14 cellular contexts compared by ENCODE assay signal in the genomic region with DNA sequence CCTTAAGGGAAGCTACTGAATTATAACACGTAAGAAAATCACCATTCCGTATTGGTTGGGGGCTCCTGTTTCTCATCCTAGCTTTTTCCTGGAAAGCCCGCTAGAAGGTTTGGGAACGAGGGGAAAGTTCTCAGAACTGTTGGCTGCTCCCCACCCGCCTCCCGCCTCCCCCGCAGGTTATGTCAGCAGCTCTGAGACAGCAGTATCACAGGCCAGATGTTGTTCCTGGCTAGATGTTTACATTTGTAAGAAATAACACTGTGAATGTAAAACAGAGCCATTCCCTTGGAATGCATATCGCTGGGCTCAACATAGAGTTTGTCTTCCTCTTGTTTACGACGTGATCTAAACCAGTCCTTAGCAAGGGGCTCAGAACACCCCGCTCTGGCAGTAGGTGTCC. TPM values are rescaled to one million over a fixed set of nuclear protein-coding genes. Genes with fewer than 3 reads are reported as not detected.
DNase-seq lines count a peak whose midpoint lies in the region; ATAC-seq and TF ChIP-seq lines count a peak whose summit lies in the region.
"Had no signal": no experiment of that assay in that cellular context is flagged by ENCODE, and none has a peak within 500 bp of the region (broad histone marks: within the 10 kb centered on the region; RNA-seq: fewer than 3 reads in every experiment).

No MANE protein-coding gene starts in this region.

- peaks cover 26% of the 10 kb centered on the region for H3K4me1 Mint-ChIP-seq in stimulated activated effector memory CD8-positive, alpha-beta T cell treated with anti-CD3 and anti-CD28 coated beads, Interleukin-12 subunit alpha, Interleukin-12 subunit beta, amount 100 ng/mL, for 72 hours

- H3K4me2 ChIP-seq in hepatocyte, result peak overlapping the region; percentile 59

- no peak overlapping the region for H3K27ac ChIP-seq in brain microvascular endothelial cell
- H3K27ac ChIP-seq in hepatocyte, result peak overlapping the region; percentile 71
- H3K27ac ChIP-seq: C4-2B, lower lobe of right lung had no signal

- H3K27ac Mint-ChIP-seq in stimulated activated effector memory CD8-positive, alpha-beta T cell treated with anti-CD3 and anti-CD28 coated beads, Interleukin-12 subunit alpha, Interleukin-12 subunit beta, amount 100 ng/mL, for 72 hours, result peak overlapping the region; percentile 70
- H3K27ac Mint-ChIP-seq: activated naive CD8-positive, alpha-beta T cell treated with anti-CD3 and anti-CD28 coated beads, Interleukin-2, amount 10 ng/mL, durations not matched to agents 7 days and 5 days had no signal

- DNase-seq in GM03348 (ENCODE audit: low spot score) (peak; percentile 70), brain microvascular endothelial cell (peak; percentile 40), hepatocyte (ENCODE audit: low spot score) (peak; percentile 70), dermis blood vessel endothelial cell (no peak), nucleus accumbens (lab: John Stamatoyannopoulos, UW) (no peak)
- no peak for DNase-seq in stimulated activated effector memory CD8-positive, alpha-beta T cell treated with anti-CD3 and anti-CD28 coated beads, Interleukin-12 subunit alpha, Interleukin-12 subunit beta, amount 100 ng/mL, for 72 hours (ENCODE audit: low spot score in 2 of 2)
- no peak for DNase-seq in NK-92 treated with Interleukin-12 subunit alpha and Interleukin-12 subunit beta, amount 100 ng/mL, for 24 hours (lab: John Stamatoyannopoulos, UW)
- DNase-seq: activated CD4-positive, alpha-beta T cell treated with anti-CD3 and anti-CD28 coated beads for 1 hour; activated naive CD8-positive, alpha-beta T cell treated with anti-CD3 and anti-CD28 coated beads, Interleukin-2, amount 10 ng/mL, durations not matched to agents 7 days and 5 days; H7; lower lobe of right lung; NCI-H2081 treated with DMSO at 0.1 percent for 48 hours had no signal

- no peaks in the 10 kb centered on the region for H3K9me2 ChIP-seq in hepatocyte (replicated peaks; ENCODE audit: insufficient read depth)

- no peak for TF ChIP-seq CTCF in brain microvascular endothelial cell (IDR thresholded peaks at IDR 0.05; ENCODE audit: low read depth, low read length, missing control alignments)
- TF ChIP-seq CTCF in hepatocyte (IDR thresholded peaks at IDR 0.05; ENCODE audit: poor library complexity), result no peak

- H3K9me3 ChIP-seq in hepatocyte (ENCODE audit: low read depth), result no peaks in the 10 kb centered on the region
- H3K9me3 ChIP-seq: lower lobe of right lung had no signal

- no peak overlapping the region for H3K4me3 Mint-ChIP-seq in stimulated activated effector memory CD8-positive, alpha-beta T cell treated with anti-CD3 and anti-CD28 coated beads, Interleukin-12 subunit alpha, Interleukin-12 subunit beta, amount 100 ng/mL, for 72 hours
- H3K4me3 Mint-ChIP-seq: activated naive CD8-positive, alpha-beta T cell treated with anti-CD3 and anti-CD28 coated beads, Interleukin-2, amount 10 ng/mL, durations not matched to agents 7 days and 5 days had no signal

- H3K36me3 ChIP-seq in brain microvascular endothelial cell (replicated peaks) (peaks cover 20% of the 10 kb centered on the region), hepatocyte (replicated peaks; ENCODE audit: insufficient read depth, low read depth) (no peaks in the 10 kb centered on the region)

- no peak overlapping the region for H2AFZ ChIP-seq in hepatocyte

- no peaks in the 10 kb centered on the region for H4K20me1 ChIP-seq in hepatocyte (ENCODE audit: insufficient read depth, poor library complexity, severe bottlenecking)

- H3K4me3 ChIP-seq in brain microvascular endothelial cell (ENCODE audit: low read depth, low read length), result no peak overlapping the region
- H3K4me3 ChIP-seq in hepatocyte, result no peak overlapping the region
- H3K4me3 ChIP-seq: lower lobe of right lung had no signal

- H3K79me2 ChIP-seq in hepatocyte, result no peaks in the 10 kb centered on the region

- ATAC-seq in stimulated activated effector memory CD8-positive, alpha-beta T cell treated with anti-CD3 and anti-CD28 coated beads, Interleukin-12 subunit alpha, Interleukin-12 subunit beta, amount 100 ng/mL, for 72 hours, result no peak
- ATAC-seq: HepG2, lower lobe of right lung had no signal

- 45% methylated on average over 11 of the region's 11 CpGs for WGBS in hepatocyte (ENCODE audit: low lambda C conversion rate, missing lambda C conversion rate)

- H3K36me3 Mint-ChIP-seq in stimulated activated effector memory CD8-positive, alpha-beta T cell treated with anti-CD3 and anti-CD28 coated beads, Interleukin-12 subunit alpha, Interleukin-12 subunit beta, amount 100 ng/mL, for 72 hours, result peaks cover 20% of the 10 kb centered on the region

- in situ Hi-C loops in brain microvascular endothelial cell (cut with HindIII; ENCODE audit: low pct_ligation_motif_present, low sequenced_read_pairs), result no loop called here

- H3K9me3 Mint-ChIP-seq in stimulated activated effector memory CD8-positive, alpha-beta T cell treated with anti-CD3 and anti-CD28 coated beads, Interleukin-12 subunit alpha, Interleukin-12 subunit beta, amount 100 ng/mL, for 72 hours, result no peaks in the 10 kb centered on the region
- H3K9me3 Mint-ChIP-seq: activated naive CD8-positive, alpha-beta T cell treated with anti-CD3 and anti-CD28 coated beads, Interleukin-2, amount 10 ng/mL, durations not matched to agents 7 days and 5 days had no signal

- peaks cover 10% of the 10 kb centered on the region for H3K4me1 ChIP-seq in hepatocyte (ENCODE audit: insufficient read depth)
- H3K4me1 ChIP-seq: lower lobe of right lung had no signal

- H3K27me3 ChIP-seq in brain microvascular endothelial cell (replicated peaks) (no peaks in the 10 kb centered on the region), hepatocyte (no peaks in the 10 kb centered on the region)

RNA-seq across cellular contexts. Expression of gene MSANTD1, which starts 7.1 kb away (rescaled TPM):
- total RNA-seq in hepatocyte (0.08 and 0.57 TPM in 2 replicates), dermis blood vessel endothelial cell (0.19 and 0.34 TPM in 2 replicates)
- polyA plus RNA-seq in hepatocyte, result 0.30 and 0.51 TPM in 2 replicates

RNA-seq across cellular contexts. Expression of gene RGS12, which starts 50.9 kb away (rescaled TPM):
- total RNA-seq in hepatocyte, result 22.5 and 33.6 TPM in 2 replicates
- 19.6 and 31.9 TPM in 2 replicates for polyA plus RNA-seq in hepatocyte
- 42.9 and 56.3 TPM in 2 replicates for total RNA-seq in dermis blood vessel endothelial cell

Comparison
In these comparisons a context has a peak if more than half of its experiments do, and no peak if none do; other contexts are left out.
1. DNase-seq: peak in GM03348 (single experiment), brain microvascular endothelial cell (single experiment) and hepatocyte (single experiment); none in stimulated activated effector memory CD8-positive, alpha-beta T cell treated with anti-CD3 and anti-CD28 coated beads, Interleukin-12 subunit alpha, Interleukin-12 subunit beta, amount 100 ng/mL, for 72 hours (0 of 2), dermis blood vessel endothelial cell (single experiment), nucleus accumbens (0 of 56) and NK-92 treated with Interleukin-12 subunit alpha and Interleukin-12 subunit beta, amount 100 ng/mL, for 24 hours (single experiment).